ENCODE assay signal across 23 cellular contexts in the genomic region with DNA sequence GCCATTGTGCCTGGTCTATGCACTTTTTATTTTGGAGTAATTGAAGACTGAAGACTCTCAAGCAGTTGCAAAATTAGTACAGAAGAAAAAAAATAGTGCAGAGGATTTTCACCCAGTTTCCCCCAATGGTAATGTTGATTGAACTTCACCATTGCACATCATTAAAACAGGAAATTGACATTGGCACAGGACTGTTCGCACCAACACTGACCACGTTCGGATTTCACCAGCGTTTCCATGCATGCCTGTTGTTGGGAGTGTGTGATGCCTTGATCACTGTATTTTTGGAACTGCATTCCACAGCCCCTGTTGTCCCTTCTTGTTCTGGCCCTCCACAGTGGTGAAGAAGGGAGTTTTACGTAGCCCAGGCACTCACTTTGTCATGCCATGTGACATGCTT.
"Had no signal": no experiment of that assay in that cellular context is flagged by ENCODE, and none has a peak within 500 bp of the region (broad histone marks: within the 10 kb centered on the region; RNA-seq: fewer than 3 reads in every experiment).

No MANE protein-coding gene starts in this region.

- H3K27me3 Mint-ChIP-seq: IgD-negative memory B cell had no signal

- H3K27ac Mint-ChIP-seq: IgD-negative memory B cell had no signal

- H3K4me2 ChIP-seq: KMS-11 had no signal

- ATAC-seq: K562, Panc1, PC-3, SK-N-SH treated with all-trans-retinoic acid at 6 μM for 48 hours had no signal

- H3K4me3 Mint-ChIP-seq: IgD-negative memory B cell had no signal

- H3K9ac ChIP-seq: KMS-11 had no signal

- H3K4me3 ChIP-seq: K562 had no signal

- DNase-seq: Kasumi-1; MM.1S; NCI-H1092 treated with DMSO at 0.1 percent for 48 hours; NCI-H1436; NCI-H187; NCI-H2029; NCI-H2081 treated with DMSO at 0.1 percent for 48 hours; NCI-H2171; NCI-H226; NCI-H446; NCI-H510A; NCI-H524 treated with DMSO at 0.1 percent for 48 hours; NCI-H69; NCI-H774; NK-92 treated with Interleukin-12 subunit alpha and Interleukin-12 subunit beta, amount 100 ng/mL, for 24 hours; PC-3; SHP77 had no signal

- H3K9me3 Mint-ChIP-seq: IgD-negative memory B cell had no signal

- H3K27ac ChIP-seq: KMS-11, RWPE1 had no signal

- H3K4me1 Mint-ChIP-seq: IgD-negative memory B cell had no signal
